Comparison of ENCODE assay signal across 1 cellular context in genomic region chr10:71319042-71319799, GRCh38.
TF ChIP-seq lines count a peak whose summit lies in the region.

TSS of gene SLC29A3 (plus strand) at chr10:71319259. CDS start at chr10:71319310, 51 bp downstream.

TF ChIP-seq in PFSK-1, 5 proteins besides CTCF, POLR2A, EP300 and RAD21:
- TF ChIP-seq FOXP2 (optimal IDR thresholded peaks at IDR 0.05; ENCODE audit: borderline replicate concordance, extremely low read depth, extremely low read length, insufficient read depth) (peak; percentile 97), SIN3A (IDR thresholded peaks at IDR 0.05; ENCODE audit: borderline replicate concordance, insufficient read depth, low read length) (0 out of 2 replicates have a peak, but pooled peaks have one; percentile 41), POLR2AphosphoS5 (IDR thresholded peaks at IDR 0.05; ENCODE audit: low read depth, low read length) (peak; percentile 39; the same call in 1 of the 2 replicates), REST (IDR thresholded peaks at IDR 0.05; ENCODE audit: insufficient read depth in 1 of 2, low read depth in 2 of 2, low read length in 2 of 2) (no peak), TAF1 (IDR thresholded peaks at IDR 0.05; ENCODE audit: borderline replicate concordance, insufficient read depth, low read length) (no peak)
